Comparison of ENCODE assay signal across 15 cellular contexts in the genomic region with DNA sequence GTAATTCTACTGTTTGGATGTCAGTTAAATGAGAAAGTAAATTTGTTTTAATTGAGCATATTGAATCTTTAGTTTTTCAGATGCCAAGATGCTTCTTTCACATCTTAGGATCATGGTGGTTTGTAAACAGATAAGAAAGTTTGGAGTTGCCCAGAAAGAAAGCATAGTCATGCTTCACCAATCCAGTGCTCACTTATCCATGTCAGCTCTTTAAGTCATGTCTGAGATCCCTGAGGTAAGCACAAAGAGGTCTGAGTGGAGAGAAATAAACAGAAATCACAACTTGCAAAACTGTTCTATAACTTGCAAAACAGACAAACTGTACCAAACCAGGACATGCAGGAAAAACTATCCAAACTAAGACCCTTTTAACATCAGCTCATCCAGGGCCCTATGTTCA.
DNase-seq lines count a peak whose midpoint lies in the region; ATAC-seq and TF ChIP-seq lines count a peak whose summit lies in the region.
"Had no signal": no experiment of that assay in that cellular context is flagged by ENCODE, and none has a peak within 500 bp of the region (broad histone marks: within the 10 kb centered on the region; RNA-seq: fewer than 3 reads in every experiment).

No MANE protein-coding gene starts in this region.

- no peak for TF ChIP-seq RAD21 in IMR-90 (IDR thresholded peaks at IDR 0.05; ENCODE audit: low read length)

- no peak overlapping the region for H4K8ac ChIP-seq in IMR-90 (ENCODE audit: low read depth in 2 of 2, low read length in 2 of 2)

- H3K79me1 ChIP-seq in IMR-90 (ENCODE audit: low read depth in 1 of 2, low read length in 2 of 2), result no peaks in the 10 kb centered on the region

- H2BK15ac ChIP-seq in IMR-90 (ENCODE audit: low read depth, low read length), result no peak overlapping the region

- no peak overlapping the region for H3K18ac ChIP-seq in IMR-90 (ENCODE audit: low read depth, low read length)

- no peak overlapping the region for H2BK20ac ChIP-seq in IMR-90 (ENCODE audit: low read depth, low read length)

- no peak overlapping the region for H2AK9ac ChIP-seq in IMR-90 (replicated peaks; ENCODE audit: low read depth, low read length, poor library complexity)

- H3K9me3 Mint-ChIP-seq in nephron progenitor cell, result peaks cover 17% of the 10 kb centered on the region
- H3K9me3 Mint-ChIP-seq in activated T-cell treated with anti-CD3 and anti-CD28 coated beads, Interleukin-2, amount 50 U/mL, for 24 hours, result no peaks in the 10 kb centered on the region

- H3K4me1 Mint-ChIP-seq in nephron progenitor cell, result peaks cover 36% of the 10 kb centered on the region
- peaks cover 4% of the 10 kb centered on the region for H3K4me1 Mint-ChIP-seq in activated T-cell treated with anti-CD3 and anti-CD28 coated beads, Interleukin-2, amount 50 U/mL, for 24 hours (ENCODE audit: low read depth)

- H3K14ac ChIP-seq in IMR-90 (replicated peaks; ENCODE audit: low read depth, low read length), result no peak overlapping the region

- peaks cover 4% of the 10 kb centered on the region for H3K27me3 Mint-ChIP-seq in nephron progenitor cell (ENCODE audit: low read depth, poor library complexity)
- no peaks in the 10 kb centered on the region for H3K27me3 Mint-ChIP-seq in activated T-cell treated with anti-CD3 and anti-CD28 coated beads, Interleukin-2, amount 50 U/mL, for 24 hours

- peak overlapping the region; percentile 1; the same call in 1 of the 2 replicates for H3K9ac ChIP-seq in BLaER1
- no peak overlapping the region for H3K9ac ChIP-seq in IMR-90 (ENCODE audit: low read depth, low read length)
- H3K9ac ChIP-seq: KMS-11 had no signal

- DNase-seq in IMR-90 (no peak), fibroblast of pulmonary artery (ENCODE audit: low read depth) (peak; percentile 11), nephron progenitor cell (no peak)
- DNase-seq in activated T-cell treated with anti-CD3 and anti-CD28 coated beads, Interleukin-2, amount 50 U/mL, for 24 hours, result no peak
- no peak for DNase-seq in activated CD4-positive, alpha-beta T cell treated with anti-CD3 and anti-CD28 coated beads, Interleukin-2, amount 50 U/mL, for 4 hours
- DNase-seq: Caco-2, DMS53, NCI-H1105 treated with DMSO at 0.1 percent for 48 hours, NCI-H2029, NCI-H510A treated with DMSO at 0.1 percent for 48 hours, SIG-M5 had no signal

- peaks cover 32% of the 10 kb centered on the region for H3K4me1 ChIP-seq in BLaER1
- no peaks in the 10 kb centered on the region for H3K4me1 ChIP-seq in IMR-90 (ENCODE audit: control insufficient read depth, insufficient read depth, low read length)
- H3K4me1 ChIP-seq: Caco-2 had no signal

- H3K4me3 Mint-ChIP-seq in nephron progenitor cell, result no peak overlapping the region
- no peak overlapping the region for H3K4me3 Mint-ChIP-seq in activated T-cell treated with anti-CD3 and anti-CD28 coated beads, Interleukin-2, amount 50 U/mL, for 24 hours

- no peak overlapping the region for H3K4me3 ChIP-seq in BLaER1
- H3K4me3 ChIP-seq in IMR-90 (ENCODE audit: insufficient read depth, low read depth, low read length), result no peak overlapping the region
- no peak overlapping the region for H3K4me3 ChIP-seq in fibroblast of pulmonary artery (replicated peaks; ENCODE audit: low read depth, low read length)

- no peak overlapping the region for H2BK5ac ChIP-seq in IMR-90 (ENCODE audit: low read depth, low read length, poor library complexity, severe bottlenecking)

- in situ Hi-C loops in IMR-90 (cut with MboI; ENCODE audit: low sequenced_read_pairs), result no loop called here

- H3K9me1 ChIP-seq in IMR-90 (ENCODE audit: insufficient read depth, low read length), result 0 out of 2 replicates have a peak, but pooled peaks cover 2% of the 10 kb centered on the region

- H3K27me3 ChIP-seq in BLaER1, result no peaks in the 10 kb centered on the region
- H3K27me3 ChIP-seq in IMR-90 (ENCODE audit: control insufficient read depth, insufficient read depth, low read length), result no peaks in the 10 kb centered on the region

- H3K56ac ChIP-seq in IMR-90 (ENCODE audit: extremely low read depth, insufficient read depth, low read length), result no peak overlapping the region

- H3K23ac ChIP-seq in IMR-90 (ENCODE audit: low read depth, low read length), result no peak overlapping the region

- H3K27ac Mint-ChIP-seq in nephron progenitor cell, result peak overlapping the region; percentile 80
- H3K27ac Mint-ChIP-seq in activated T-cell treated with anti-CD3 and anti-CD28 coated beads, Interleukin-2, amount 50 U/mL, for 24 hours, result no peak overlapping the region

- no peaks in the 10 kb centered on the region for H3K36me3 ChIP-seq in BLaER1
- H3K36me3 ChIP-seq in IMR-90 (ENCODE audit: control insufficient read depth, insufficient read depth, low read length), result no peaks in the 10 kb centered on the region

- dilution Hi-C loops in IMR-90 (cut with HindIII; ENCODE audit: low sequenced_read_pairs, unreplicated experiment), result no loop called here

- CTCF ChIA-PET in IMR-90 (lab: Yijun Ruan, JAX), result interaction anchor here (0.5 to 0.6 kb wide), 2 partner anchors 19 to 722 kb away, joined by 3 to 5 read pairs; no protein-coding TSS in a partner anchor

- H3K4ac ChIP-seq in IMR-90 (ENCODE audit: low read depth, low read length), result no peak overlapping the region

- peak overlapping the region; percentile 74 for H3K4me2 ChIP-seq in BLaER1
- no peak overlapping the region for H3K4me2 ChIP-seq in IMR-90 (ENCODE audit: low read depth, low read length)
- H3K4me2 ChIP-seq: KMS-11 had no signal

- TF ChIP-seq POLR2A in IMR-90 (IDR thresholded peaks at IDR 0.05; ENCODE audit: low read depth, low read length), result no peak

- POLR2A ChIA-PET in IMR-90 (lab: Charles Lee; ENCODE audit: unreplicated experiment), result no interaction called here

- H2BK120ac ChIP-seq in IMR-90 (ENCODE audit: low read depth, low read length), result no peak overlapping the region

- H2AK5ac ChIP-seq in IMR-90 (ENCODE audit: low read depth, low read length), result no peak overlapping the region

- TF ChIP-seq CTCF in IMR-90 (conservative IDR thresholded peaks at IDR 0.05; ENCODE audit: low read depth, low read length) (no peak), fibroblast of pulmonary artery (IDR thresholded peaks at IDR 0.05; ENCODE audit: low read length, missing control alignments) (no peak), nephron progenitor cell (IDR thresholded peaks at IDR 0.05) (no peak)

- H4K20me1 ChIP-seq in BLaER1 (no peaks in the 10 kb centered on the region), IMR-90 (ENCODE audit: insufficient read depth, low read length) (no peaks in the 10 kb centered on the region)

- intact Hi-C loops in IMR-90 (cut with micrococcal nuclease), result no loop called here

- ATAC-seq in IMR-90 (ENCODE audit: low read depth) (0 out of 2 replicates have a peak, but pooled peaks have one; percentile 24), GM21528 (IDR thresholded peaks at IDR 0.05; ENCODE audit: low FRiP score, unreplicated experiment) (no peak)

- H3K36me3 Mint-ChIP-seq in nephron progenitor cell (ENCODE audit: low read depth), result no peaks in the 10 kb centered on the region
- peaks cover 11% of the 10 kb centered on the region for H3K36me3 Mint-ChIP-seq in activated T-cell treated with anti-CD3 and anti-CD28 coated beads, Interleukin-2, amount 50 U/mL, for 24 hours (ENCODE audit: low read depth)

- H3K9me3 ChIP-seq in BLaER1 (no peaks in the 10 kb centered on the region), IMR-90 (ENCODE audit: control insufficient read depth, insufficient read depth, low read length) (no peaks in the 10 kb centered on the region)
- H3K9me3 ChIP-seq: Caco-2 had no signal

- H2AFZ ChIP-seq in IMR-90 (replicated peaks; ENCODE audit: low read length, poor library complexity), result no peak overlapping the region

- BruUV-seq in IMR-90 (replicated peaks; lab: Mats Ljungman, UMichigan), result no TSS peak

- H3K27ac ChIP-seq in BLaER1, result 0 out of 2 replicates have a peak overlapping the region, but pooled peaks have one; percentile 22
- no peak overlapping the region for H3K27ac ChIP-seq in IMR-90 (ENCODE audit: insufficient read depth, low read length)
- H3K27ac ChIP-seq: HL-60, KMS-11 had no signal

- H4K91ac ChIP-seq in IMR-90 (ENCODE audit: insufficient read depth, low read depth, low read length), result no peak overlapping the region

- no peak overlapping the region for H4K5ac ChIP-seq in IMR-90 (ENCODE audit: low read depth, low read length)

TF ChIP-seq in IMR-90, 13 proteins besides CTCF, POLR2A, EP300 and RAD21:
- TF ChIP-seq CHD1 (IDR thresholded peaks at IDR 0.05; ENCODE audit: low read depth, low read length) (no peak), MAZ (IDR thresholded peaks at IDR 0.05; ENCODE audit: borderline replicate concordance, low read depth, low read length) (no peak), MAFK (IDR thresholded peaks at IDR 0.05; ENCODE audit: low read depth, low read length) (no peak), SMC3 (IDR thresholded peaks at IDR 0.05; ENCODE audit: low read depth, low read length) (no peak)
- TF ChIP-seq, protein P1, sequence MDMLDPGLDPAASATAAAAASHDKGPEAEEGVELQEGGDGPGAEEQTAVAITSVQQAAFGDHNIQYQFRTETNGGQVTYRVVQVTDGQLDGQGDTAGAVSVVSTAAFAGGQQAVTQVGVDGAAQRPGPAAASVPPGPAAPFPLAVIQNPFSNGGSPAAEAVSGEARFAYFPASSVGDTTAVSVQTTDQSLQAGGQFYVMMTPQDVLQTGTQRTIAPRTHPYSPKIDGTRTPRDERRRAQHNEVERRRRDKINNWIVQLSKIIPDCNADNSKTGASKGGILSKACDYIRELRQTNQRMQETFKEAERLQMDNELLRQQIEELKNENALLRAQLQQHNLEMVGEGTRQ (IDR thresholded peaks at IDR 0.05; ENCODE audit: low read depth, low read length), result no peak
